ENCODE assay signal across 22 cellular contexts in the genomic region with DNA sequence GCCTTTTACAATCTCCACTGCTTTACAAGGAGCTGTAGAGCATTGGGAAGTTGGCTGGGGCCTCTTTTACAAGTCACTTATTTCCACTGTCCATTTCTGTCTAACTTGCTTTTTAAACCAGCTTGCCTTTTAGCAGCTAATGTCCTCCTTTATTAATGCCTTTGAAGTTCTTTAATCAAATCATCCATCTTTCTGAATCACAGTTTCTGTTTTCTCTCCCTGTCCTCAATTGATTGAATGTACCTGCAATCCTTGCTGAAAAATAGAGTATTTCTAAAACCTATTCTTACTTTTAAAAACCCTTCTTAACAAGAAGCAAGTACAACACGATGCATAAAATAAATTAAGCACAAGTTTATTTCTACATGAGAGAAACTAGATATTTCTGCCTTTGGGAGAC.
"Had no signal": no experiment of that assay in that cellular context is flagged by ENCODE, and none has a peak within 500 bp of the region (broad histone marks: within the 10 kb centered on the region; RNA-seq: fewer than 3 reads in every experiment).

No MANE protein-coding gene starts in this region.

- ATAC-seq: activated CD4-positive, alpha-beta T cell treated with anti-CD3 and anti-CD28 coated beads for 36 hours; effector memory CD8-positive, alpha-beta T cell; gastroesophageal sphincter; left lobe of liver; naive thymus-derived CD8-positive, alpha-beta T cell; sciatic nerve; stimulated activated memory B cell treated with anti-CD40 and anti-IgM and Interleukin-4, amounts not matched to agents 10 μg/mL and 1 μg/mL and 100 μg/mL, for 72 hours had no signal

- H2AFZ ChIP-seq: parathyroid adenoma had no signal

- H3K27me3 ChIP-seq: adrenal gland, esophagus squamous epithelium, gastroesophageal sphincter, vagina had no signal

- H3K4me3 ChIP-seq: adrenal gland, esophagus squamous epithelium, gastroesophageal sphincter, vagina had no signal

- DNase-seq: activated B cell treated with CpG ODN at 0.5 μM for 24 hours; activated CD4-positive, alpha-beta T cell treated with anti-CD3 and anti-CD28 coated beads for 36 hours; activated CD4-positive, alpha-beta T cell treated with anti-CD3 and anti-CD28 coated beads, Interleukin-2, amount 50 U/mL, for 4 hours; activated CD8-positive, alpha-beta memory T cell treated with anti-CD3 and anti-CD28 coated beads for 24 hours; activated CD8-positive, alpha-beta memory T cell treated with anti-CD3 and anti-CD28 coated beads, Interleukin-2, amount 50 U/mL, for 4 hours; activated naive CD4-positive, alpha-beta T cell; activated T-cell treated with anti-CD3 and anti-CD28 coated beads, Interleukin-2, amount 50 U/mL, for 24 hours; effector memory CD8-positive, alpha-beta T cell; esophagus squamous epithelium; kidney; naive thymus-derived CD8-positive, alpha-beta T cell; small intestine; stimulated activated CD4-positive, alpha-beta T cell treated with anti-CD3 and anti-CD28 coated beads, Interleukin-2, amount 100 ng/mL, for 24 hours; T1000; trophoblast cell had no signal

- H3K27ac ChIP-seq: parathyroid adenoma, vagina had no signal

- H3K36me3 ChIP-seq: adrenal gland, esophagus squamous epithelium, gastroesophageal sphincter, vagina had no signal

- H3K9me3 ChIP-seq: adrenal gland, esophagus squamous epithelium, gastroesophageal sphincter, vagina had no signal
